Comparison of ENCODE assay signal across 7 cellular contexts in genomic region chr15:27059610-27060202, GRCh38.
A peak's percentile ranks its signal among the peaks of the same experiment; 100 is the strongest.
DNase-seq lines count a peak whose midpoint lies in the region; ATAC-seq and TF ChIP-seq lines count a peak whose summit lies in the region.

No MANE protein-coding gene starts in this region.

- H3K27ac ChIP-seq in GM23248 (no peak overlapping the region), brain microvascular endothelial cell (no peak overlapping the region), right lobe of liver (no peak overlapping the region), stomach (no peak overlapping the region)

- peak; percentile 43 for DNase-seq in DMS114 treated with DMSO at 0.1 percent for 48 hours (lab: John Stamatoyannopoulos, UW; ENCODE audit: unreplicated experiment)
- DNase-seq in GM23248 = peak; percentile 47
- DNase-seq in NCI-H524 (lab: John Stamatoyannopoulos, UW) = peak; percentile 84 to 86
- peak; percentile 33 for DNase-seq in brain microvascular endothelial cell
- peak in 1 of 3 donors; percentile 58 for DNase-seq in right lobe of liver
- no peak for DNase-seq in stomach

- no peaks in the 10 kb centered on the region for H4K20me1 ChIP-seq in GM23248 (ENCODE audit: insufficient read depth)

- no peaks in the 10 kb centered on the region for H3K9me3 ChIP-seq in GM23248 (ENCODE audit: low read depth)
- no peaks in the 10 kb centered on the region for H3K9me3 ChIP-seq in right lobe of liver
- no peaks in the 10 kb centered on the region for H3K9me3 ChIP-seq in stomach

- peak; percentile 80 to 84 (median 82) for ATAC-seq in right lobe of liver
- no peak for ATAC-seq in GM21723 (IDR thresholded peaks at IDR 0.05; ENCODE audit: unreplicated experiment)

- H3F3A ChIP-seq in GM23248 (ENCODE audit: insufficient read depth) = 0 out of 2 replicates have a peak, but pooled peaks cover 9% of the 10 kb centered on the region

- no peak overlapping the region for H3K9ac ChIP-seq in GM23248

- 4 to 15% methylated on average over 3 of the region's 3 CpGs for WGBS in GM23248 (ENCODE audit: low coverage in 1 of 2, low lambda C conversion rate in 2 of 2, missing lambda C conversion rate in 2 of 2), 2 experiments
- WGBS in right lobe of liver (ENCODE audit: insufficient coverage, low coverage, low lambda C conversion rate, missing lambda C conversion rate) = 3% methylated on average over 3 of the region's 3 CpGs
- 18 to 25% (median 21%) methylated on average over 3 of the region's 3 CpGs for WGBS in stomach, 5 donors

- H2AFZ ChIP-seq in GM23248 = no peak overlapping the region

- in situ Hi-C loops in GM23248 (cut with MboI) (no loop called here), brain microvascular endothelial cell (cut with HindIII; ENCODE audit: low pct_ligation_motif_present, low sequenced_read_pairs) (no loop called here)

- intact Hi-C loops in right lobe of liver (cut with DNase I) = no loop called here
- intact Hi-C loops in stomach (cut with DNase I; ENCODE audit: low total_unique reads) = no loop called here

- H3K4me1 ChIP-seq in GM23248 (ENCODE audit: insufficient read depth) (no peaks in the 10 kb centered on the region), right lobe of liver (no peaks in the 10 kb centered on the region), stomach (no peaks in the 10 kb centered on the region)

- no peaks in the 10 kb centered on the region for H3K79me2 ChIP-seq in GM23248 (ENCODE audit: insufficient read depth)

- no peak for TF ChIP-seq POLR2A in right lobe of liver (IDR thresholded peaks at IDR 0.05)
- TF ChIP-seq POLR2A in stomach (IDR thresholded peaks at IDR 0.05) = no peak

- H3K4me3 ChIP-seq in GM23248 (no peak overlapping the region), brain microvascular endothelial cell (ENCODE audit: low read depth, low read length) (no peak overlapping the region), right lobe of liver (no peak overlapping the region), stomach (no peak overlapping the region)

- TF ChIP-seq CTCF in brain microvascular endothelial cell (IDR thresholded peaks at IDR 0.05; ENCODE audit: low read depth, low read length, missing control alignments) (peak; percentile 66), right lobe of liver (IDR thresholded peaks at IDR 0.05) (peak; percentile 18 to 69 (median 65)), stomach (IDR thresholded peaks at IDR 0.05) (peak in 2 of 7 experiments; percentile 17 to 40)

- no peaks in the 10 kb centered on the region for H3K36me3 ChIP-seq in GM23248 (ENCODE audit: low read depth)
- H3K36me3 ChIP-seq in brain microvascular endothelial cell (replicated peaks) = no peaks in the 10 kb centered on the region
- H3K36me3 ChIP-seq in right lobe of liver = no peaks in the 10 kb centered on the region
- no peaks in the 10 kb centered on the region for H3K36me3 ChIP-seq in stomach

- no peak overlapping the region for H3K4me2 ChIP-seq in GM23248 (ENCODE audit: unreplicated experiment)

- H3K9me2 ChIP-seq in GM23248 (ENCODE audit: insufficient read depth) = no peaks in the 10 kb centered on the region

- H3K27me3 ChIP-seq in GM23248 (replicated peaks; ENCODE audit: insufficient read depth) (no peaks in the 10 kb centered on the region), brain microvascular endothelial cell (replicated peaks) (no peaks in the 10 kb centered on the region), right lobe of liver (no peaks in the 10 kb centered on the region), stomach (no peaks in the 10 kb centered on the region)

- no peak for TF ChIP-seq EP300 in stomach (IDR thresholded peaks at IDR 0.05)
